In genomic region chr17:49703557-49704277, GRCh38 we compare ENCODE assay signal across 10 cellular contexts. TPM values are rescaled to one million over a fixed set of nuclear protein-coding genes. Genes with fewer than 3 reads are reported as not detected.
DNase-seq lines count a peak whose midpoint lies in the region; ATAC-seq and TF ChIP-seq lines count a peak whose summit lies in the region.
"Had no signal": no experiment of that assay in that cellular context is flagged by ENCODE, and none has a peak within 500 bp of the region (broad histone marks: within the 10 kb centered on the region; RNA-seq: fewer than 3 reads in every experiment).

No MANE protein-coding gene starts in this region.

- no peaks in the 10 kb centered on the region for H3K9me3 Mint-ChIP-seq in activated T-helper 1 cell treated with anti-CD3 and anti-CD28 coated beads, Interleukin-12 subunit alpha, Interleukin-12 subunit beta, Interleukin-2, Interleukin-4 antibody, amounts not matched to agents 30 ng/mL and 10 ng/mL and 1 ng/mL, durations not matched to agents 14 hours and 24 hours and 36 hours
- H3K9me3 Mint-ChIP-seq: CD4-positive, CD25-positive, alpha-beta regulatory T cell had no signal

- no peak overlapping the region for H3K4me3 Mint-ChIP-seq in activated T-helper 1 cell treated with anti-CD3 and anti-CD28 coated beads, Interleukin-12 subunit alpha, Interleukin-12 subunit beta, Interleukin-2, Interleukin-4 antibody, amounts not matched to agents 30 ng/mL and 10 ng/mL and 1 ng/mL, durations not matched to agents 14 hours and 24 hours and 36 hours

- peaks cover 50% of the 10 kb centered on the region for H3K36me3 Mint-ChIP-seq in activated T-helper 1 cell treated with anti-CD3 and anti-CD28 coated beads, Interleukin-12 subunit alpha, Interleukin-12 subunit beta, Interleukin-2, Interleukin-4 antibody, amounts not matched to agents 30 ng/mL and 10 ng/mL and 1 ng/mL, durations not matched to agents 14 hours and 24 hours and 36 hours (ENCODE audit: low read depth)

- DNase-seq in NCI-H2107 treated with DMSO at 0.1 percent for 48 hours (lab: John Stamatoyannopoulos, UW; ENCODE audit: unreplicated experiment): peak; percentile 8
- DNase-seq in NCI-H2107 (lab: John Stamatoyannopoulos, UW): no peak
- peak; percentile 51 for DNase-seq in KBM-7
- no peak for DNase-seq in activated T-helper 1 cell treated with anti-CD3 and anti-CD28 coated beads, Interleukin-12 subunit alpha, Interleukin-12 subunit beta, Interleukin-2, Interleukin-4 antibody, amounts not matched to agents 30 ng/mL and 10 ng/mL and 1 ng/mL, durations not matched to agents 14 hours and 24 hours and 36 hours (ENCODE audit: low spot score)
- DNase-seq in kidney epithelial cell (ENCODE audit: low read depth): no peak

- peak; percentile 50 for TF ChIP-seq CTCF in kidney epithelial cell (IDR thresholded peaks at IDR 0.05; ENCODE audit: insufficient read depth, low read length, poor library complexity, severe bottlenecking)

- H3K27me3 ChIP-seq in kidney epithelial cell (ENCODE audit: control insufficient read depth, insufficient read depth, low read length): no peaks in the 10 kb centered on the region

- peaks cover 31% of the 10 kb centered on the region for H3K4me1 Mint-ChIP-seq in activated T-helper 1 cell treated with anti-CD3 and anti-CD28 coated beads, Interleukin-12 subunit alpha, Interleukin-12 subunit beta, Interleukin-2, Interleukin-4 antibody, amounts not matched to agents 30 ng/mL and 10 ng/mL and 1 ng/mL, durations not matched to agents 14 hours and 24 hours and 36 hours (ENCODE audit: low read depth)

- H3K4me3 ChIP-seq in kidney epithelial cell (ENCODE audit: low read depth, low read length): no peak overlapping the region
- H3K4me3 ChIP-seq: skin epidermis had no signal

- intact Hi-C loops in activated T-helper 1 cell treated with anti-CD3 and anti-CD28 coated beads, Interleukin-12 subunit alpha, Interleukin-12 subunit beta, Interleukin-2, Interleukin-4 antibody, amounts not matched to agents 30 ng/mL and 10 ng/mL and 1 ng/mL, durations not matched to agents 14 hours and 24 hours and 36 hours (cut with micrococcal nuclease): no loop called here

- no peak for ATAC-seq in GM18867 (IDR thresholded peaks at IDR 0.05; ENCODE audit: unreplicated experiment)
- ATAC-seq in GM21723 (IDR thresholded peaks at IDR 0.05; ENCODE audit: unreplicated experiment): no peak
- no peak for ATAC-seq in GM19463 (IDR thresholded peaks at IDR 0.05; ENCODE audit: unreplicated experiment)

- H3K27ac Mint-ChIP-seq in activated T-helper 1 cell treated with anti-CD3 and anti-CD28 coated beads, Interleukin-12 subunit alpha, Interleukin-12 subunit beta, Interleukin-2, Interleukin-4 antibody, amounts not matched to agents 30 ng/mL and 10 ng/mL and 1 ng/mL, durations not matched to agents 14 hours and 24 hours and 36 hours: peak overlapping the region; percentile 46
- H3K27ac Mint-ChIP-seq: CD4-positive, CD25-positive, alpha-beta regulatory T cell had no signal

- peaks cover 1% of the 10 kb centered on the region for H3K27me3 Mint-ChIP-seq in activated T-helper 1 cell treated with anti-CD3 and anti-CD28 coated beads, Interleukin-12 subunit alpha, Interleukin-12 subunit beta, Interleukin-2, Interleukin-4 antibody, amounts not matched to agents 30 ng/mL and 10 ng/mL and 1 ng/mL, durations not matched to agents 14 hours and 24 hours and 36 hours (ENCODE audit: insufficient read depth)
- H3K27me3 Mint-ChIP-seq: CD4-positive, CD25-positive, alpha-beta regulatory T cell had no signal

- in situ Hi-C loops in KBM-7 (cut with MboI; ENCODE audit: low pct_unique_long_range_greater_than_20kb, low sequenced_read_pairs): loop anchor here (5.0 kb wide), 1 partner anchor 131 kb away; no protein-coding TSS in a partner anchor

- peaks cover 2% of the 10 kb centered on the region for H3K36me3 ChIP-seq in kidney epithelial cell (ENCODE audit: control insufficient read depth, insufficient read depth, low read length)

RNA-seq across cellular contexts. Expression of gene SLC35B1, which starts 4.0 kb away (rescaled TPM):
- total RNA-seq in activated T-helper 1 cell treated with anti-CD3 and anti-CD28 coated beads, Interleukin-12 subunit alpha, Interleukin-12 subunit beta, Interleukin-2, Interleukin-4 antibody, amounts not matched to agents 30 ng/mL and 10 ng/mL and 1 ng/mL, durations not matched to agents 14 hours and 24 hours and 36 hours: 71.6 and 75.4 TPM in 2 replicates
- total RNA-seq in kidney epithelial cell: 116 and 122 TPM in 2 replicates

RNA-seq across cellular contexts. Expression of gene SPOP, which starts 25.8 kb away (rescaled TPM):
- 58.3 and 61.9 TPM in 2 replicates for total RNA-seq in activated T-helper 1 cell treated with anti-CD3 and anti-CD28 coated beads, Interleukin-12 subunit alpha, Interleukin-12 subunit beta, Interleukin-2, Interleukin-4 antibody, amounts not matched to agents 30 ng/mL and 10 ng/mL and 1 ng/mL, durations not matched to agents 14 hours and 24 hours and 36 hours
- 43.1 and 43.6 TPM in 2 replicates for total RNA-seq in kidney epithelial cell

Comparison
In these comparisons a context has a peak if more than half of its experiments do, and no peak if none do; other contexts are left out.
1. DNase-seq: peak in NCI-H2107 treated with DMSO at 0.1 percent for 48 hours (single experiment) and KBM-7 (single experiment); none in NCI-H2107 (single experiment), activated T-helper 1 cell treated with anti-CD3 and anti-CD28 coated beads, Interleukin-12 subunit alpha, Interleukin-12 subunit beta, Interleukin-2, Interleukin-4 antibody, amounts not matched to agents 30 ng/mL and 10 ng/mL and 1 ng/mL, durations not matched to agents 14 hours and 24 hours and 36 hours (single experiment) and kidney epithelial cell (single experiment).